30 cellular contexts compared by ENCODE assay signal in genomic region chr11:90851196-90851595, GRCh38.
"Had no signal": no experiment of that assay in that cellular context is flagged by ENCODE, and none has a peak within 500 bp of the region (broad histone marks: within the 10 kb centered on the region; RNA-seq: fewer than 3 reads in every experiment).

No MANE protein-coding gene starts in this region.

- H2AFZ ChIP-seq: neural progenitor cell, parathyroid adenoma had no signal

- ATAC-seq: natural killer cell; psoas muscle; right cardiac atrium; sciatic nerve; stimulated activated memory B cell treated with anti-CD40 and anti-IgM and Interleukin-4, amounts not matched to agents 10 μg/mL and 1 μg/mL and 100 μg/mL, for 72 hours had no signal

- H3K27ac Mint-ChIP-seq: natural killer cell; nephron; neural progenitor cell; progenitor cell of endocrine pancreas; stimulated activated memory B cell treated with anti-CD40 and anti-IgM and Interleukin-4, amounts not matched to agents 10 μg/mL and 1 μg/mL and 100 μg/mL, for 72 hours; stimulated activated naive CD8-positive, alpha-beta T cell treated with anti-CD3 and anti-CD28 coated beads, Interleukin-15, Interleukin-2, amounts not matched to agents 100 ng/mL and 50 ng/mL, for 24 hours had no signal

- H3K9ac ChIP-seq: neural progenitor cell, parathyroid adenoma had no signal

- FAIRE-seq: urothelium cell line had no signal

- H3K9me3 Mint-ChIP-seq: nephron; neural progenitor cell; stimulated activated naive CD8-positive, alpha-beta T cell treated with anti-CD3 and anti-CD28 coated beads, Interleukin-15, Interleukin-2, amounts not matched to agents 100 ng/mL and 50 ng/mL, for 24 hours had no signal

- H3K36me3 ChIP-seq: neural progenitor cell, ovary, spleen, stomach, thoracic aorta, thyroid gland, tibial nerve, upper lobe of left lung, vagina had no signal

- H3K4me3 ChIP-seq: neural progenitor cell, ovary, psoas muscle, skin epidermis, smooth muscle cell, spleen, stomach, thoracic aorta, thyroid gland, tibial nerve, upper lobe of left lung, vagina had no signal

- H3K4me1 ChIP-seq: neural progenitor cell, parathyroid adenoma, psoas muscle, spleen, stomach, thyroid gland, tibial nerve, upper lobe of left lung, vagina had no signal

- H3K4me1 Mint-ChIP-seq: natural killer cell; nephron; neural progenitor cell; stimulated activated memory B cell treated with anti-CD40 and anti-IgM and Interleukin-4, amounts not matched to agents 10 μg/mL and 1 μg/mL and 100 μg/mL, for 72 hours had no signal

- H3K4me2 ChIP-seq: neural progenitor cell, smooth muscle cell had no signal

- H3K4me3 Mint-ChIP-seq: natural killer cell; nephron; neural progenitor cell; stimulated activated memory B cell treated with anti-CD40 and anti-IgM and Interleukin-4, amounts not matched to agents 10 μg/mL and 1 μg/mL and 100 μg/mL, for 72 hours; stimulated activated naive CD8-positive, alpha-beta T cell treated with anti-CD3 and anti-CD28 coated beads, Interleukin-15, Interleukin-2, amounts not matched to agents 100 ng/mL and 50 ng/mL, for 24 hours had no signal

- H3K9me3 ChIP-seq: ovary, psoas muscle, spleen, stomach, thoracic aorta, thyroid gland, tibial nerve, upper lobe of left lung, vagina had no signal

- H3K27me3 Mint-ChIP-seq: progenitor cell of endocrine pancreas; stimulated activated memory B cell treated with anti-CD40 and anti-IgM and Interleukin-4, amounts not matched to agents 10 μg/mL and 1 μg/mL and 100 μg/mL, for 72 hours; stimulated activated naive CD8-positive, alpha-beta T cell treated with anti-CD3 and anti-CD28 coated beads, Interleukin-15, Interleukin-2, amounts not matched to agents 100 ng/mL and 50 ng/mL, for 24 hours had no signal

- H3K27me3 ChIP-seq: neural progenitor cell, ovary, spleen, stomach, thyroid gland, tibial nerve, upper lobe of left lung, vagina had no signal

- H3K27ac ChIP-seq: neural progenitor cell, ovary, parathyroid adenoma, psoas muscle, skin epidermis, spleen, stomach, thoracic aorta, thyroid gland, tibial nerve, upper lobe of left lung, vagina had no signal

- H3K79me2 ChIP-seq: parathyroid adenoma had no signal

- DNase-seq: natural killer cell; occipital lobe; ovary; posterior cingulate gyrus; psoas muscle; right cardiac atrium; spleen; stimulated activated CD4-positive, alpha-beta T cell treated with anti-CD3 and anti-CD28 coated beads, Interleukin-12 subunit alpha, Interleukin-12 subunit beta, amount 100 ng/mL, for 4 hours; stimulated activated CD4-positive, alpha-beta T cell treated with anti-CD3 and anti-CD28 coated beads, Interleukin-1b, Interleukin-23, amount 100 ng/mL, for 48 hours; stimulated activated CD4-positive, alpha-beta T cell treated with anti-CD3 and anti-CD28 coated beads, Interleukin-4, amount 100 ng/mL, for 1 hour; stimulated activated CD4-positive, alpha-beta T cell treated with anti-CD3 and anti-CD28 coated beads, Interleukin-4, amount 100 ng/mL, for 4 hours; stimulated activated CD8-positive, alpha-beta memory T cell treated with anti-CD3 and anti-CD28 coated beads, Interleukin-4, amount 100 ng/mL, for 48 hours; stimulated activated naive CD4-positive, alpha-beta T cell; stomach; thyroid gland; trophoblast cell; upper lobe of left lung had no signal

- H3K36me3 Mint-ChIP-seq: natural killer cell; neural progenitor cell; stimulated activated memory B cell treated with anti-CD40 and anti-IgM and Interleukin-4, amounts not matched to agents 10 μg/mL and 1 μg/mL and 100 μg/mL, for 72 hours had no signal
